ENCODE assay signal across 13 cellular contexts in the genomic region with DNA sequence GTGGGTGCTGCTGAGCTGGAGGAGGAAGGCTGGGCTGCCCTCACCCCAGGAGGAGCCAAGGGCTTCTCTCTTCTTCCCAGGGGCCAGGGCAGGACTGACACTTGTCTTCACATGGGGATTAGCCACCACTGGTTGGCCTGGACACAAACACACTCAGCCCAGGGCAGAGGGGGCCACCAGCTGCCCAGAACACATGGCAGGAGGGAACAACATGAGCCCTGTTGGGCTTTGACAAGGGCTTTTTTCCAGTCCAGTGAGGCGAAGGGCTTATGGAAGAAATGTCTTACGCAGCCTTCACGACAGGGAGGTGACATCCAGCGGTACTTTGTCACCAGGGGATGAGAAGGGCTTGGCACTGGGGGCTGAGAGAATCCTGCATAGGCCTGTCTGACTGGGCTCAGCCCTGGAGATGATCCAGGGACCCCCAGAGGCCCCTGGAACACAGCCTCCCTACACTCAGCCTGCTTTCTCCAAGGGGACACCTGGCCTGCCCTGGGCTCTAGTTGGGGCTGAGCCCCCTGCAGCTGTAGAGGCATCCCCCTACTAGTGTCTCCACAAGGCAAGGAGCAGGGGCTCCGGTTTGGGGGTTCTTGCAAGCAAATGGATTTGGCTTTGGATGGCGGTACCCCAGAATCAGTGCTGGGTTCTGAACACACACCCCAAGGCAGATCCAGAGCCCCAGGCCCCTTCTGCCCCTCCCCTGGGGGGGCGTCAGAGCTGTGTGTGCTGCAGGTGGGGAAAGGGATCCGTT.
"Had no signal": no experiment of that assay in that cellular context is flagged by ENCODE, and none has a peak within 500 bp of the region (broad histone marks: within the 10 kb centered on the region; RNA-seq: fewer than 3 reads in every experiment).

No MANE protein-coding gene starts in this region.

- H3K4me3 ChIP-seq: adrenal gland, hepatocyte, sigmoid colon, tibial nerve, vagina had no signal

- H3K27ac ChIP-seq: adrenal gland, hepatocyte, sigmoid colon, tibial nerve, vagina had no signal

- DNase-seq: activated CD4-positive, CD25-positive, alpha-beta regulatory T cell treated with anti-CD3 and anti-CD28 coated beads, Interleukin-2, amount 50 U/mL, for 72 hours; activated naive CD4-positive, alpha-beta T cell treated with Interleukin-2 at 50 U/mL for 16 hours; adrenal gland; islet precursor cell; mesenchymal stem cell; sigmoid colon; T-helper 9 cell had no signal

- H3K27me3 ChIP-seq: adrenal gland, hepatocyte, sigmoid colon, tibial nerve, vagina had no signal

- ATAC-seq: activated T-helper 17 cell treated with anti-CD3 and anti-CD28 coated beads, Interleukin-2, amount 50 U/mL, for 72 hours; left lobe of liver; natural killer cell treated with Interleukin-12 subunit alpha and Interleukin-12 subunit beta and Interleukin-15 and Interleukin-18, amount 100 ng/mL, for 72 hours had no signal

- H3K9me3 ChIP-seq: adrenal gland, sigmoid colon, tibial nerve, vagina had no signal

- H3K4me1 ChIP-seq: adrenal gland had no signal
